22 cellular contexts compared by ENCODE assay signal in genomic region chr17:36844601-36845000, GRCh38.
"Had no signal": no experiment of that assay in that cellular context is flagged by ENCODE, and none has a peak within 500 bp of the region (broad histone marks: within the 10 kb centered on the region; RNA-seq: fewer than 3 reads in every experiment).

No MANE protein-coding gene starts in this region.

- ATAC-seq: esophagus mucosa, gastrocnemius medialis, heart right ventricle, left cardiac atrium, left lung, left ventricle myocardium superior, lower lobe of right lung had no signal

- H3K4me1 ChIP-seq: esophagus squamous epithelium, gastrocnemius medialis, heart right ventricle, left lung, lower lobe of right lung had no signal

- H3K27ac ChIP-seq: coronary artery, dorsolateral prefrontal cortex, epithelial cell of prostate, esophagus squamous epithelium, gastrocnemius medialis, heart right ventricle, left lung, lower lobe of right lung had no signal

- DNase-seq: dermis blood vessel endothelial cell; dorsolateral prefrontal cortex; effector CD4-positive, alpha-beta T cell; effector memory CD4-positive, alpha-beta T cell; erythroblast; esophagus squamous epithelium; foreskin fibroblast; foreskin melanocyte; gastrocnemius medialis; glutamatergic neuron; head of caudate nucleus; heart right ventricle; hippocampal formation; left cardiac atrium; left lung; left ventricle myocardium superior; lower lobe of right lung; mesenchymal stem cell; midbrain had no signal

- H3K4me3 ChIP-seq: coronary artery, dorsolateral prefrontal cortex, esophagus squamous epithelium, gastrocnemius medialis, heart right ventricle, left lung, lower lobe of right lung had no signal

- H3K9me3 ChIP-seq: esophagus squamous epithelium, gastrocnemius medialis, heart right ventricle, left lung, lower lobe of right lung had no signal

- H3K36me3 ChIP-seq: esophagus squamous epithelium, gastrocnemius medialis, heart right ventricle, left lung, lower lobe of right lung had no signal
